ENCODE assay signal across 2 cellular contexts in genomic region chr7:157193274-157193673, GRCh38.
TF ChIP-seq lines count a peak whose summit lies in the region.

No MANE protein-coding gene starts in this region.

TF ChIP-seq in A549, 52 proteins besides CTCF, POLR2A, EP300 and RAD21 (continued from another document):
- TF ChIP-seq REST (IDR thresholded peaks at IDR 0.05) (no peak), ZNF302 (CRISPR knock-in tag; IDR thresholded peaks at IDR 0.05) (no peak), MYC (IDR thresholded peaks at IDR 0.05; ENCODE audit: borderline replicate concordance, low read length) (no peak), BCL3 (IDR thresholded peaks at IDR 0.05) (no peak), KDM1A (IDR thresholded peaks at IDR 0.05; ENCODE audit: low read depth) (no peak), RFX5 (IDR thresholded peaks at IDR 0.05) (no peak), EHMT2 (IDR thresholded peaks at IDR 0.05; ENCODE audit: low read depth) (no peak), HMGXB4 (CRISPR knock-in tag; IDR thresholded peaks at IDR 0.05; ENCODE audit: borderline replicate concordance) (no peak), NFE2L2 (conservative IDR thresholded peaks at IDR 0.05; ENCODE audit: low read length) (no peak), CBX8 (IDR thresholded peaks at IDR 0.05) (no peak)

TF ChIP-seq in WTC11, 78 proteins besides CTCF, POLR2A, EP300 and RAD21 (continued from another document):
- no peak for TF ChIP-seq ATF2 (CRISPR knock-in tag; IDR thresholded peaks at IDR 0.05; ENCODE audit: borderline replicate concordance, low read depth)
- TF ChIP-seq ESRRA (CRISPR knock-in tag; IDR thresholded peaks at IDR 0.05; ENCODE audit: borderline replicate concordance) = no peak
- no peak for TF ChIP-seq IRF1 (CRISPR knock-in tag; IDR thresholded peaks at IDR 0.05)
- TF ChIP-seq GABPB1 (CRISPR knock-in tag; IDR thresholded peaks at IDR 0.05) = no peak
- no peak for TF ChIP-seq ARID4B (CRISPR knock-in tag; IDR thresholded peaks at IDR 0.05; ENCODE audit: borderline replicate concordance)
